In genomic region chr2:27247893-27248292, GRCh38 we compare ENCODE assay signal across 2 cellular contexts.
A peak's percentile ranks its signal among the peaks of the same experiment; 100 is the strongest.
TF ChIP-seq lines count a peak whose summit lies in the region.

No MANE protein-coding gene starts in this region.

TF ChIP-seq in HepG2, 621 proteins besides CTCF, POLR2A, EP300 and RAD21:
- TF ChIP-seq NFRKB (IDR thresholded peaks at IDR 0.05) (no peak), POLR2G (IDR thresholded peaks at IDR 0.05; ENCODE audit: low read depth, low read length) (peak; percentile 22; the same call in 1 of the 2 replicates), ZKSCAN1 (IDR thresholded peaks at IDR 0.05; ENCODE audit: low read length) (peak; percentile 72), CREB3 (CRISPR knock-in tag; IDR thresholded peaks at IDR 0.05) (no peak), ZMYM3 (CRISPR knock-in tag; IDR thresholded peaks at IDR 0.05) (no peak), ZNF720 (CRISPR knock-in tag; IDR thresholded peaks at IDR 0.05) (no peak), ZNF251 (CRISPR knock-in tag; IDR thresholded peaks at IDR 0.05) (no peak), ZNF691 (CRISPR knock-in tag; IDR thresholded peaks at IDR 0.05; ENCODE audit: borderline replicate concordance, low read depth) (no peak), SSRP1 (CRISPR knock-in tag; IDR thresholded peaks at IDR 0.05) (peak; percentile 81), PAF1 (CRISPR knock-in tag; IDR thresholded peaks at IDR 0.05) (0 out of 2 replicates have a peak, but pooled peaks have one; percentile 8), RBFOX2 (IDR thresholded peaks at IDR 0.05; ENCODE audit: low read depth, low read length) (no peak)
TF ChIP-seq in HepG2: peak in this region for 4.

TF ChIP-seq in WTC11, 78 proteins besides CTCF, POLR2A, EP300 and RAD21:
- TF ChIP-seq AR (CRISPR knock-in tag; IDR thresholded peaks at IDR 0.05): 0 out of 2 replicates have a peak, but pooled peaks have one; percentile 5
- TF ChIP-seq ZNF671 (CRISPR knock-in tag; IDR thresholded peaks at IDR 0.05): peak; percentile 78
- peak; percentile 65 for TF ChIP-seq NFATC4 (CRISPR knock-in tag; IDR thresholded peaks at IDR 0.05)
- TF ChIP-seq FOXP4 (CRISPR knock-in tag; IDR thresholded peaks at IDR 0.05): no peak
- no peak for TF ChIP-seq HMGA2 (CRISPR knock-in tag; IDR thresholded peaks at IDR 0.05)
- no peak for TF ChIP-seq STAT6 (CRISPR knock-in tag; conservative IDR thresholded peaks at IDR 0.05; ENCODE audit: low read depth)
